8 cellular contexts compared by ENCODE assay signal in genomic region chr22:30262917-30263741, GRCh38.
DNase-seq lines count a peak whose midpoint lies in the region; ATAC-seq lines count a peak whose summit lies in the region.

No MANE protein-coding gene starts in this region.

- peak overlapping the region; percentile 54 to 68 for H3K27ac Mint-ChIP-seq in effector memory CD8-positive, alpha-beta T cell

- peak overlapping the region; percentile 54 to 66 for H3K4me3 Mint-ChIP-seq in effector memory CD8-positive, alpha-beta T cell

- H3K4me1 Mint-ChIP-seq in effector memory CD8-positive, alpha-beta T cell (ENCODE audit: low read depth in 2 of 2) = peaks cover 36 to 44% of the 10 kb centered on the region in 2 donors

- no peak overlapping the region for H3K27ac ChIP-seq in mucosa of rectum (ENCODE audit: low read depth in 2 of 2, low read length in 2 of 2)

- H3K4me1 ChIP-seq in mucosa of rectum (ENCODE audit: control insufficient read depth in 2 of 2, insufficient read depth in 2 of 2, low read length in 2 of 2) = peaks cover 7 to 10% of the 10 kb centered on the region in 2 donors

- H3K9ac ChIP-seq in mucosa of rectum (ENCODE audit: low read depth in 1 of 2, low read length in 2 of 2) = peak overlapping the region; percentile 42 to 52

- H3K4me3 ChIP-seq in mucosa of rectum (ENCODE audit: low read length in 2 of 2) = peak overlapping the region; percentile 29 to 43

- DNase-seq in SIG-M5 treated with dmso at 0.1 percent for 504 hours (lab: John Stamatoyannopoulos, UW; ENCODE audit: unreplicated experiment) (peak; percentile 78), SIG-M5 (lab: John Stamatoyannopoulos, UW) (no peak), NCI-H748 (lab: John Stamatoyannopoulos, UW; ENCODE audit: unreplicated experiment) (peak; percentile 63)
- peak; percentile 58 to 74 for DNase-seq in activated CD8-positive, alpha-beta memory T cell treated with anti-CD3 and anti-CD28 coated beads for 1 hour (ENCODE audit: extremely low read depth in 1 of 2, low read depth in 1 of 2)
- peak; percentile 76 to 77 (median 77) for DNase-seq in effector memory CD8-positive, alpha-beta T cell
- DNase-seq in stimulated activated CD8-positive, alpha-beta memory T cell treated with anti-CD3 and anti-CD28 coated beads, Interleukin-4, amount 100 ng/mL, for 48 hours = peak; percentile 95

- H3K27me3 Mint-ChIP-seq in effector memory CD8-positive, alpha-beta T cell = no peaks in the 10 kb centered on the region

- no peak for ATAC-seq in effector memory CD8-positive, alpha-beta T cell (replicated peaks)
- no peak for ATAC-seq in GM21360 (IDR thresholded peaks at IDR 0.05; ENCODE audit: unreplicated experiment)

- peaks cover 37% of the 10 kb centered on the region for H3K36me3 Mint-ChIP-seq in effector memory CD8-positive, alpha-beta T cell (ENCODE audit: insufficient read depth)

- no peaks in the 10 kb centered on the region for H3K9me3 ChIP-seq in mucosa of rectum (ENCODE audit: control insufficient read depth in 2 of 2, low read length in 2 of 2)

- no peaks in the 10 kb centered on the region for H3K36me3 ChIP-seq in mucosa of rectum (ENCODE audit: control insufficient read depth in 2 of 2, insufficient read depth in 2 of 2, low read length in 2 of 2)

- no peaks in the 10 kb centered on the region for H3K27me3 ChIP-seq in mucosa of rectum (ENCODE audit: control insufficient read depth in 2 of 2, insufficient read depth in 2 of 2, low read length in 2 of 2)

- no peaks in the 10 kb centered on the region for H3K9me3 Mint-ChIP-seq in effector memory CD8-positive, alpha-beta T cell
